Comparison of ENCODE assay signal across 12 cellular contexts in genomic region chr10:74234569-74234968, GRCh38.
A peak's percentile ranks its signal among the peaks of the same experiment; 100 is the strongest.
DNase-seq lines count a peak whose midpoint lies in the region; ATAC-seq, FAIRE-seq and TF ChIP-seq lines count a peak whose summit lies in the region.
"Had no signal": no experiment of that assay in that cellular context is flagged by ENCODE, and none has a peak within 500 bp of the region (broad histone marks: within the 10 kb centered on the region; RNA-seq: fewer than 3 reads in every experiment).

No MANE protein-coding gene starts in this region.

- H3K36me3 ChIP-seq in bronchial epithelial cell (ENCODE audit: control insufficient read depth, insufficient read depth, low read length) = no peaks in the 10 kb centered on the region
- no peaks in the 10 kb centered on the region for H3K36me3 ChIP-seq in osteoblast (ENCODE audit: insufficient read depth, low read length)

- H3K27me3 ChIP-seq in CD4-positive, alpha-beta T cell (ENCODE audit: control insufficient read depth, insufficient read depth, low read length) = no peaks in the 10 kb centered on the region
- H3K27me3 ChIP-seq in bronchial epithelial cell (ENCODE audit: control insufficient read depth, insufficient read depth, low read length) = no peaks in the 10 kb centered on the region
- no peaks in the 10 kb centered on the region for H3K27me3 ChIP-seq in osteoblast (ENCODE audit: insufficient read depth, low read length)

- no peaks in the 10 kb centered on the region for H3K9me3 Mint-ChIP-seq in CD4-positive, alpha-beta T cell

- intact Hi-C loops in CD4-positive, alpha-beta T cell (cut with DNase I, micrococcal nuclease) = loop anchor here (5.0 to 10.0 kb wide), 5 partner anchors 52 to 350 kb away; partner anchors contain the start of genes ADK (in 2 of the 2) and AP3M1 (in 2 of the 2)

- H3K9me3 ChIP-seq in CD4-positive, alpha-beta T cell (ENCODE audit: control insufficient read depth, low read length) = no peaks in the 10 kb centered on the region
- no peaks in the 10 kb centered on the region for H3K9me3 ChIP-seq in osteoblast (ENCODE audit: low read depth, low read length)

- H3K27ac ChIP-seq in CD4-positive, alpha-beta T cell (ENCODE audit: low read depth, low read length) = no peak overlapping the region
- no peak overlapping the region for H3K27ac ChIP-seq in osteoblast (ENCODE audit: low read depth, low read length)

- H3K4me2 ChIP-seq in osteoblast (ENCODE audit: insufficient read depth, low read length) = no peak overlapping the region

- H3K79me2 ChIP-seq in osteoblast (ENCODE audit: insufficient read depth, low read length) = peaks cover 16% of the 10 kb centered on the region

- no peak for ATAC-seq in CD4-positive, alpha-beta T cell (ENCODE audit: poor library complexity)
- ATAC-seq in GM19328 (IDR thresholded peaks at IDR 0.05; ENCODE audit: unreplicated experiment) = no peak

- H3K4me3 ChIP-seq in bronchial epithelial cell (ENCODE audit: low read depth, low read length) = no peak overlapping the region
- H3K4me3 ChIP-seq in osteoblast (ENCODE audit: insufficient read depth, low read length) = no peak overlapping the region

- in situ Hi-C loops in KBM-7 (cut with MboI; ENCODE audit: low pct_unique_long_range_greater_than_20kb, low sequenced_read_pairs) = no loop called here

- POLR2A ChIA-PET in CD4-positive, alpha-beta T cell (lab: Charles Lee) = interaction anchor here (0.7 to 1.5 kb wide), 4 partner anchors 58 to 841 kb away, joined by 3 to 13 read pairs (median 4); partner anchors contain the start of genes ADK and AP3M1

- H3K27ac Mint-ChIP-seq in CD4-positive, alpha-beta T cell = no peak overlapping the region

- peaks cover 11% of the 10 kb centered on the region for H3K4me1 Mint-ChIP-seq in CD4-positive, alpha-beta T cell (ENCODE audit: low read depth)

- TF ChIP-seq CTCF in CD4-positive, alpha-beta T cell (IDR thresholded peaks at IDR 0.05) = peak; percentile 66
- TF ChIP-seq CTCF in bronchial epithelial cell (IDR thresholded peaks at IDR 0.05; ENCODE audit: insufficient read depth, low read length, severe bottlenecking) = peak; percentile 5
- peak; percentile 54 for TF ChIP-seq CTCF in osteoblast (IDR thresholded peaks at IDR 0.05; ENCODE audit: extremely low read depth, low read depth, low read length)

- FAIRE-seq in bronchial epithelial cell (lab: Jason Lieb, UNC) = no peak
- FAIRE-seq: GM18507, keratinocyte had no signal

- DNase-seq in CD4-positive, alpha-beta T cell = no peak
- DNase-seq in KBM-7 = peak; percentile 11
- DNase-seq in bronchial epithelial cell (ENCODE audit: low read depth) = peak; percentile 32
- DNase-seq in osteoblast (ENCODE audit: insufficient read length, low spot score, missing footprints) = no peak
- DNase-seq in NCI-H146 treated with DMSO at 0.1 percent for 48 hours (lab: John Stamatoyannopoulos, UW; ENCODE audit: unreplicated experiment) = no peak
- DNase-seq in NCI-H226 = no peak
- no peak for DNase-seq in NCI-H1092 (lab: John Stamatoyannopoulos, UW)
- DNase-seq: activated CD4-positive, CD25-positive, alpha-beta regulatory T cell; NCI-H2227 treated with DMSO at 0.1 percent for 48 hours had no signal

- no peaks in the 10 kb centered on the region for H4K20me1 ChIP-seq in osteoblast (ENCODE audit: insufficient read depth, low read length)

- H2AFZ ChIP-seq in osteoblast (ENCODE audit: low read length) = no peak overlapping the region

- H3K4me1 ChIP-seq in osteoblast (ENCODE audit: insufficient read depth, low read length) = peaks cover 8% of the 10 kb centered on the region

- H3K27me3 Mint-ChIP-seq in CD4-positive, alpha-beta T cell = no peaks in the 10 kb centered on the region

- CTCF ChIA-PET in CD4-positive, alpha-beta T cell (lab: Charles Lee) = interaction anchor here (1.0 to 1.5 kb wide), 6 partner anchors 21 to 865 kb away, joined by 3 to 8 read pairs (median 4); partner anchors contain the start of genes ADK and AP3M1

- H3K4me3 Mint-ChIP-seq in CD4-positive, alpha-beta T cell = no peak overlapping the region

- H3K36me3 Mint-ChIP-seq in CD4-positive, alpha-beta T cell (ENCODE audit: low read depth) = no peaks in the 10 kb centered on the region

Comparison
In these comparisons a context has a peak if more than half of its experiments do, and no peak if none do; other contexts are left out.
1. DNase-seq: peak in KBM-7 (single experiment) and bronchial epithelial cell (single experiment); none in CD4-positive, alpha-beta T cell (0 of 10), osteoblast (single experiment), NCI-H146 treated with DMSO at 0.1 percent for 48 hours (single experiment), NCI-H226 (single experiment) and NCI-H1092 (single experiment).
2. CTCF ChIP-seq: peak in every context shown above with its lines; median percentile 66 in CD4-positive, alpha-beta T cell; 54 in osteoblast; 5 in bronchial epithelial cell.